28 cellular contexts compared by ENCODE assay signal in the genomic region with DNA sequence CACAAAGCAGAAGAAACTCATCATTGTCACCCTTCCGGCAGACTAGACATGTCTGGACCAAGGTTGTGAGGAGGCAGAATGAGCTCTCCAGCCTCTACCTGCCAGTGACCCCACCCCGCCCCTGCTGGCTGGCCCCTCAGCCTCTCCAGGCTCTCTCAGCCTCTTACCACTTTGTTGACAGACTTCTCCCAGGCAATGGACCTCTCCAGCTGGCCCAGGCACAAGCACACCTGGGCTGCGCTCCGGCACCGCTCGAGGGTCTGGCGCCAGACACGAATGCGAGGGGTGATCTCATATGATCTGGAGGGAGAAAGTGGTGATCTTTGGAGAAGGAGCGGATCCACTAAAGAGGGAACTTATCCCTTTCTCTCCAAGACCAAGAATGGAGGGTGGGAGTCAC. TPM values are rescaled to one million over a fixed set of nuclear protein-coding genes. Genes with fewer than 3 reads are reported as not detected.
DNase-seq lines count a peak whose midpoint lies in the region; ATAC-seq and TF ChIP-seq lines count a peak whose summit lies in the region.
"Had no signal": no experiment of that assay in that cellular context is flagged by ENCODE, and none has a peak within 500 bp of the region (broad histone marks: within the 10 kb centered on the region; RNA-seq: fewer than 3 reads in every experiment).

No MANE protein-coding gene starts in this region.

- H3K4me3 Mint-ChIP-seq in activated T-cell treated with anti-CD3 and anti-CD28 coated beads, Interleukin-2, amount 50 U/mL, for 24 hours: no peak overlapping the region
- H3K4me3 Mint-ChIP-seq in activated T-cell treated with anti-CD3 and anti-CD28 coated beads, Interleukin-2, amount 50 U/mL, for 4 hours: no peak overlapping the region
- H3K4me3 Mint-ChIP-seq: CD14-positive monocyte; CD8-positive, alpha-beta memory T cell had no signal

- no peak for ATAC-seq in activated T-cell treated with anti-CD3 and anti-CD28 coated beads, Interleukin-2, amount 50 U/mL, for 4 hours
- no peak for ATAC-seq in GM19035 (IDR thresholded peaks at IDR 0.05; ENCODE audit: unreplicated experiment)
- ATAC-seq: PC-3, Right ventricle myocardium inferior had no signal

- H3K4me1 ChIP-seq in sigmoid colon: no peaks in the 10 kb centered on the region
- H3K4me1 ChIP-seq: BE2C, SJCRH30 had no signal

- no peak overlapping the region for H3K4me3 ChIP-seq in sigmoid colon
- H3K4me3 ChIP-seq: GM23248, SJCRH30 had no signal

- H3K9me3 ChIP-seq in sigmoid colon: no peaks in the 10 kb centered on the region
- H3K9me3 ChIP-seq: BE2C, SJCRH30 had no signal

- H3K27ac ChIP-seq in epithelial cell of prostate (peak overlapping the region; percentile 17), sigmoid colon (no peak overlapping the region)
- H3K27ac ChIP-seq: GM23248, HL-60, SJCRH30 had no signal

- H3K9me3 Mint-ChIP-seq in activated T-cell treated with anti-CD3 and anti-CD28 coated beads, Interleukin-2, amount 50 U/mL, for 24 hours: no peaks in the 10 kb centered on the region
- H3K9me3 Mint-ChIP-seq in activated T-cell treated with anti-CD3 and anti-CD28 coated beads, Interleukin-2, amount 50 U/mL, for 4 hours: no peaks in the 10 kb centered on the region
- H3K9me3 Mint-ChIP-seq: CD8-positive, alpha-beta memory T cell had no signal

- no peaks in the 10 kb centered on the region for H3K27me3 Mint-ChIP-seq in activated T-cell treated with anti-CD3 and anti-CD28 coated beads, Interleukin-2, amount 50 U/mL, for 24 hours
- no peaks in the 10 kb centered on the region for H3K27me3 Mint-ChIP-seq in activated T-cell treated with anti-CD3 and anti-CD28 coated beads, Interleukin-2, amount 50 U/mL, for 4 hours (ENCODE audit: low read depth)
- H3K27me3 Mint-ChIP-seq: CD8-positive, alpha-beta memory T cell had no signal

- TF ChIP-seq CTCF in sigmoid colon (IDR thresholded peaks at IDR 0.05): no peak

- H3K36me3 Mint-ChIP-seq in activated T-cell treated with anti-CD3 and anti-CD28 coated beads, Interleukin-2, amount 50 U/mL, for 24 hours (ENCODE audit: low read depth): peaks cover 93% of the 10 kb centered on the region
- H3K36me3 Mint-ChIP-seq in activated T-cell treated with anti-CD3 and anti-CD28 coated beads, Interleukin-2, amount 50 U/mL, for 4 hours (ENCODE audit: insufficient read depth): peaks cover 47% of the 10 kb centered on the region

- intact Hi-C loops in sigmoid colon (cut with DNase I): no loop called here

- no peaks in the 10 kb centered on the region for H3K27me3 ChIP-seq in sigmoid colon
- H3K27me3 ChIP-seq: BE2C, SJCRH30 had no signal

- H3K4me1 Mint-ChIP-seq in activated T-cell treated with anti-CD3 and anti-CD28 coated beads, Interleukin-2, amount 50 U/mL, for 24 hours (ENCODE audit: low read depth): no peaks in the 10 kb centered on the region
- H3K4me1 Mint-ChIP-seq in activated T-cell treated with anti-CD3 and anti-CD28 coated beads, Interleukin-2, amount 50 U/mL, for 4 hours (ENCODE audit: low read depth): no peaks in the 10 kb centered on the region
- H3K4me1 Mint-ChIP-seq: CD14-positive monocyte; CD8-positive, alpha-beta memory T cell had no signal

- no peak for TF ChIP-seq EP300 in sigmoid colon (IDR thresholded peaks at IDR 0.05)

- peaks cover 69 to 100% (median 75%) of the 10 kb centered on the region in 4 donors for H3K36me3 ChIP-seq in sigmoid colon

- H3K27ac Mint-ChIP-seq in activated T-cell treated with anti-CD3 and anti-CD28 coated beads, Interleukin-2, amount 50 U/mL, for 24 hours: peak overlapping the region; percentile 32

- no peak for TF ChIP-seq POLR2A in sigmoid colon (IDR thresholded peaks at IDR 0.05)

- DNase-seq in activated T-cell treated with anti-CD3 and anti-CD28 coated beads, Interleukin-2, amount 50 U/mL, for 24 hours: no peak
- no peak for DNase-seq in activated T-cell treated with anti-CD3 and anti-CD28 coated beads, Interleukin-2, amount 50 U/mL, for 4 hours
- DNase-seq in epithelial cell of prostate (ENCODE audit: low read depth, low spot score): no peak
- DNase-seq in sigmoid colon: peak; percentile 48
- DNase-seq in NCI-H748 treated with DMSO at 0.1 percent for 48 hours (lab: John Stamatoyannopoulos, UW): no peak
- no peak for DNase-seq in activated CD8-positive, alpha-beta memory T cell treated with anti-CD3 and anti-CD28 coated beads, Interleukin-2, amount 50 U/mL, for 48 hours
- DNase-seq: 8988T; ACHN; BE2C; CD8-positive, alpha-beta memory T cell; DMS 273 treated with DMSO at 0.1 percent for 48 hours; DMS79 treated with DMSO at 0.1 percent for 48 hours; GF-D8; GM23248; H7; NCI-H1048; NCI-H1694; NCI-H2081 treated with DMSO at 0.1 percent for 48 hours; NCI-H2171; NCI-H226; NCI-H524; NCI-H774; PC-3; SJCRH30 had no signal

- WGBS in sigmoid colon, 2 donors: 96 to 97% methylated on average over 10 of the region's 10 CpGs

RNA-seq across cellular contexts. Expression of a gene that starts 30.3 kb away (rescaled TPM):
- 10 to 100 TPM; 53.0 to 64.9 (median 64.5) TPM for total RNA-seq in activated T-cell treated with anti-CD3 and anti-CD28 coated beads, Interleukin-2, amount 50 U/mL, for 4 hours
- 10 to 100 TPM; 39.6 to 91.1 (median 46.8) TPM for total RNA-seq in sigmoid colon
- 10 to 100 TPM; 14.4 to 59.5 (median 25.4) TPM for polyA plus RNA-seq in sigmoid colon

RNA-seq across cellular contexts. Expression of a gene that starts 46.0 kb away (rescaled TPM):
- 1,000 to 10,000 TPM in 1 of 3 donors, 100 to 1,000 TPM in 2; 885 to 1,118 (median 953) TPM for total RNA-seq in activated T-cell treated with anti-CD3 and anti-CD28 coated beads, Interleukin-2, amount 50 U/mL, for 4 hours
- 100 to 1,000 TPM; 414 to 487 (median 449) TPM for total RNA-seq in sigmoid colon
- 1,000 to 10,000 TPM in 2 of 3 donors, 100 to 1,000 TPM in 1; 899 to 1,730 (median 1,188) TPM for polyA plus RNA-seq in sigmoid colon
